12 cellular contexts compared by ENCODE assay signal in genomic region chr5:109876941-109877669, GRCh38.
DNase-seq lines count a peak whose midpoint lies in the region; ATAC-seq and TF ChIP-seq lines count a peak whose summit lies in the region.
"Had no signal": no experiment of that assay in that cellular context is flagged by ENCODE, and none has a peak within 500 bp of the region (broad histone marks: within the 10 kb centered on the region; RNA-seq: fewer than 3 reads in every experiment).

No MANE protein-coding gene starts in this region.

- H3K36me3 ChIP-seq in HCT116 (ENCODE audit: control insufficient read depth in 1 of 2, insufficient read depth in 2 of 2, low read length in 2 of 2), result no peaks in the 10 kb centered on the region
- no peaks in the 10 kb centered on the region for H3K36me3 ChIP-seq in smooth muscle cell (ENCODE audit: low read depth)
- H3K36me3 ChIP-seq in H7 (replicated peaks; ENCODE audit: control insufficient read depth, insufficient read depth, low read length), result no peaks in the 10 kb centered on the region
- no peaks in the 10 kb centered on the region for H3K36me3 ChIP-seq in testis (ENCODE audit: low read depth, missing control alignments)
- H3K36me3 ChIP-seq: cardiac muscle cell had no signal

- POLR2A ChIA-PET in HCT116 (lab: Charles Lee), result no interaction called here

- H3K4me2 ChIP-seq in HCT116 (ENCODE audit: low read length) (no peak overlapping the region), smooth muscle cell (peak overlapping the region; percentile 9)

- intact Hi-C loops in HCT116 (cut with micrococcal nuclease), result no loop called here
- intact Hi-C loops in testis (cut with DNase I; ENCODE audit: low total_unique reads), result no loop called here

- H3K79me2 ChIP-seq in HCT116 (ENCODE audit: insufficient read depth, low read length) (no peaks in the 10 kb centered on the region), smooth muscle cell (ENCODE audit: low read depth) (no peaks in the 10 kb centered on the region)

- TF ChIP-seq CTCF in HCT116 (IDR thresholded peaks at IDR 0.05 in 2 of 3, conservative IDR thresholded peaks at IDR 0.05 in 1 of 3; ENCODE audit: borderline replicate concordance in 1 of 3, insufficient read depth in 1 of 3, low read depth in 2 of 3, low read length in 2 of 3) (no peak), smooth muscle cell (IDR thresholded peaks at IDR 0.05; ENCODE audit: borderline replicate concordance, insufficient read depth, poor library complexity, severe bottlenecking) (no peak), testis (IDR thresholded peaks at IDR 0.05) (no peak)

- H4K20me1 ChIP-seq in HCT116 (ENCODE audit: insufficient read depth) (no peaks in the 10 kb centered on the region), smooth muscle cell (ENCODE audit: low read depth) (no peaks in the 10 kb centered on the region)

- ATAC-seq in HCT116, result no peak
- ATAC-seq in SK-N-SH treated with all-trans-retinoic acid at 6 μM for 48 hours, result peak; percentile 52
- ATAC-seq: activated CD8-positive, alpha-beta memory T cell treated with anti-CD3 and anti-CD28 coated beads, Interleukin-2, amount 10 ng/mL, durations not matched to agents 7 days and 5 days had no signal

- H3K4me1 ChIP-seq in HCT116 (ENCODE audit: control insufficient read depth in 1 of 2, insufficient read depth in 2 of 2, low read length in 2 of 2) (peaks cover 0 to 6% of the 10 kb centered on the region in 2 experiments; a peak in 1 of 4 replicates), smooth muscle cell (ENCODE audit: low read depth) (no peaks in the 10 kb centered on the region), testis (no peaks in the 10 kb centered on the region)

- BruUV-seq in HCT116 (replicated peaks; lab: Mats Ljungman, UMichigan), result no TSS peak

- H3K27me3 ChIP-seq in HCT116 (ENCODE audit: insufficient read depth, low read length), result no peaks in the 10 kb centered on the region
- no peaks in the 10 kb centered on the region for H3K27me3 ChIP-seq in smooth muscle cell (ENCODE audit: low read depth)
- no peaks in the 10 kb centered on the region for H3K27me3 ChIP-seq in H7 (ENCODE audit: control insufficient read depth, insufficient read depth, low read length)
- H3K27me3 ChIP-seq in testis, result no peaks in the 10 kb centered on the region
- H3K27me3 ChIP-seq: cardiac muscle cell had no signal

- no peak for TF ChIP-seq POLR2A in HCT116 (IDR thresholded peaks at IDR 0.05; ENCODE audit: borderline replicate concordance, extremely low read depth, insufficient read depth, insufficient read length)
- no peak for TF ChIP-seq POLR2A in testis (IDR thresholded peaks at IDR 0.05)

- H3K4me3 ChIP-seq in HCT116 (replicated peaks in 1 of 2; ENCODE audit: low read depth in 1 of 2, low read length in 2 of 2) (no peak overlapping the region), smooth muscle cell (no peak overlapping the region), H7 (ENCODE audit: insufficient read depth, low read depth, low read length) (no peak overlapping the region), testis (no peak overlapping the region)
- H3K4me3 ChIP-seq: cardiac muscle cell, skin epidermis had no signal

- H3K27ac ChIP-seq in HCT116 (ENCODE audit: low read depth, low read length) (no peak overlapping the region), smooth muscle cell (ENCODE audit: low read depth) (peak overlapping the region; percentile 34), testis (no peak overlapping the region)
- H3K27ac ChIP-seq: cardiac muscle cell, skin epidermis had no signal

- RAD21 ChIA-PET in HCT116 (lab: Charles Lee; ENCODE audit: low non-redundant PET in 1 of 2, low total read pairs in 2 of 2, uncharacterized antibody in 2 of 2, unreplicated experiment in 2 of 2), result interaction anchor here in 1 of 2 experiments (0.6 kb wide), 1 partner anchor 191 kb away, joined by 3 read pairs; no protein-coding TSS in a partner anchor

- H3K9ac ChIP-seq in HCT116 (ENCODE audit: low read length) (no peak overlapping the region), smooth muscle cell (ENCODE audit: low read depth) (no peak overlapping the region)

- no peak for TF ChIP-seq RAD21 in HCT116 (IDR thresholded peaks at IDR 0.05; ENCODE audit: low read depth)

- H2AFZ ChIP-seq in HCT116 (ENCODE audit: low read depth, low read length, poor library complexity, severe bottlenecking), result no peak overlapping the region
- no peak overlapping the region for H2AFZ ChIP-seq in smooth muscle cell (ENCODE audit: low read depth)

- 78% methylated on average over 10 of the region's 10 CpGs for WGBS in smooth muscle cell (ENCODE audit: low lambda C conversion rate)
- 73 to 78% methylated on average over 10 of the region's 10 CpGs for WGBS in testis, 2 donors

- H3F3A ChIP-seq in smooth muscle cell (ENCODE audit: low read depth), result no peaks in the 10 kb centered on the region

- no peaks in the 10 kb centered on the region for H3K9me2 ChIP-seq in HCT116 (ENCODE audit: insufficient read depth)

- DNase-seq in HCT116 (ENCODE audit: low read depth, low spot score), result no peak
- peak; percentile 39 for DNase-seq in fibroblast of gingiva (ENCODE audit: low read depth)
- DNase-seq in smooth muscle cell (lab: John Stamatoyannopoulos, UW; ENCODE audit: unreplicated experiment), result no peak
- DNase-seq in inferior parietal cortex (ENCODE audit: extremely low spot score), result no peak
- DNase-seq in H7, result no peak
- DNase-seq in testis, result no peak
- DNase-seq: activated CD8-positive, alpha-beta memory T cell treated with anti-CD3 and anti-CD28 coated beads, Interleukin-2, amount 10 ng/mL, durations not matched to agents 7 days and 5 days; activated naive CD4-positive, alpha-beta T cell treated with Interleukin-2 at 50 U/mL for 16 hours; NCI-H2081 had no signal

- CTCF ChIA-PET in HCT116 (lab: Charles Lee), result no interaction called here

- H3K9me3 ChIP-seq in HCT116 (ENCODE audit: control insufficient read depth in 1 of 2, insufficient read depth in 1 of 2, low read depth in 1 of 2, low read length in 2 of 2) (no peaks in the 10 kb centered on the region), smooth muscle cell (replicated peaks; ENCODE audit: low read depth) (no peaks in the 10 kb centered on the region), testis (no peaks in the 10 kb centered on the region)

TF ChIP-seq in HCT116, 20 proteins besides CTCF, POLR2A, EP300 and RAD21:
- TF ChIP-seq SRF (IDR thresholded peaks at IDR 0.05; ENCODE audit: low read depth) (no peak), EZH2phosphoT487 (IDR thresholded peaks at IDR 0.05; ENCODE audit: borderline replicate concordance) (no peak), SP1 (IDR thresholded peaks at IDR 0.05; ENCODE audit: low read depth) (0 out of 2 replicates have a peak, but pooled peaks have one; percentile 11), JUND (IDR thresholded peaks at IDR 0.05) (peak; percentile 15; the same call in 1 of the 2 replicates), EZH2 (IDR thresholded peaks at IDR 0.05) (no peak)

TF ChIP-seq in SK-N-SH treated with all-trans-retinoic acid at 6 μM for 48 hours, 23 proteins besides CTCF, POLR2A, EP300 and RAD21:
- TF ChIP-seq, protein P1, sequence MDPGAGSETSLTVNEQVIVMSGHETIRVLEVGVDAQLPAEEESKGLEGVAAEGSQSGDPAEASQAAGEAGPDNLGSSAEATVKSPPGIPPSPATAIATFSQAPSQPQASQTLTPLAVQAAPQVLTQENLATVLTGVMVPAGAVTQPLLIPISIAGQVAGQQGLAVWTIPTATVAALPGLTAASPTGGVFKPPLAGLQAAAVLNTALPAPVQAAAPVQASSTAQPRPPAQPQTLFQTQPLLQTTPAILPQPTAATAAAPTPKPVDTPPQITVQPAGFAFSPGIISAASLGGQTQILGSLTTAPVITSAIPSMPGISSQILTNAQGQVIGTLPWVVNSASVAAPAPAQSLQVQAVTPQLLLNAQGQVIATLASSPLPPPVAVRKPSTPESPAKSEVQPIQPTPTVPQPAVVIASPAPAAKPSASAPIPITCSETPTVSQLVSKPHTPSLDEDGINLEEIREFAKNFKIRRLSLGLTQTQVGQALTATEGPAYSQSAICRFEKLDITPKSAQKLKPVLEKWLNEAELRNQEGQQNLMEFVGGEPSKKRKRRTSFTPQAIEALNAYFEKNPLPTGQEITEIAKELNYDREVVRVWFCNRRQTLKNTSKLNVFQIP (CRISPR knock-in tag; IDR thresholded peaks at IDR 0.05; ENCODE audit: borderline replicate concordance, low read depth), result no peak
